In genomic region chr1:47759581-47760247, GRCh38 we compare ENCODE assay signal across 11 cellular contexts.
"Had no signal": no experiment of that assay in that cellular context is flagged by ENCODE, and none has a peak within 500 bp of the region (broad histone marks: within the 10 kb centered on the region; RNA-seq: fewer than 3 reads in every experiment).

No MANE protein-coding gene starts in this region.

- H3K4me3 Mint-ChIP-seq: activated naive CD8-positive, alpha-beta T cell; naive thymus-derived CD4-positive, alpha-beta T cell; stimulated activated naive B cell treated with anti-CD40 and anti-IgM and Interleukin-4, amounts not matched to agents 10 μg/mL and 1 μg/mL and 100 μg/mL, for 72 hours had no signal

- H3K27ac Mint-ChIP-seq: activated naive CD8-positive, alpha-beta T cell; naive thymus-derived CD4-positive, alpha-beta T cell; progenitor cell of endocrine pancreas; stimulated activated naive B cell treated with anti-CD40 and anti-IgM and Interleukin-4, amounts not matched to agents 10 μg/mL and 1 μg/mL and 100 μg/mL, for 72 hours had no signal

- H3K9me3 Mint-ChIP-seq: naive thymus-derived CD4-positive, alpha-beta T cell; stimulated activated naive B cell treated with anti-CD40 and anti-IgM and Interleukin-4, amounts not matched to agents 10 μg/mL and 1 μg/mL and 100 μg/mL, for 72 hours had no signal

- DNase-seq: cortex of kidney; erythroblast; hypothalamus; left cardiac atrium; naive thymus-derived CD4-positive, alpha-beta T cell; right cardiac atrium; small intestine; stimulated activated naive B cell treated with anti-CD40 and anti-IgM and Interleukin-4, amounts not matched to agents 10 μg/mL and 1 μg/mL and 100 μg/mL, for 72 hours had no signal

- H3K36me3 Mint-ChIP-seq: activated naive CD8-positive, alpha-beta T cell; naive thymus-derived CD4-positive, alpha-beta T cell; stimulated activated naive B cell treated with anti-CD40 and anti-IgM and Interleukin-4, amounts not matched to agents 10 μg/mL and 1 μg/mL and 100 μg/mL, for 72 hours had no signal

- H3K4me1 Mint-ChIP-seq: naive thymus-derived CD4-positive, alpha-beta T cell; stimulated activated naive B cell treated with anti-CD40 and anti-IgM and Interleukin-4, amounts not matched to agents 10 μg/mL and 1 μg/mL and 100 μg/mL, for 72 hours had no signal

- ATAC-seq: activated CD4-positive, CD25-positive, alpha-beta regulatory T cell treated with anti-CD3 and anti-CD28 coated beads, Interleukin-2, amount 50 U/mL, for 24 hours; left cardiac atrium; naive thymus-derived CD4-positive, alpha-beta T cell; right cardiac atrium; stimulated activated naive B cell treated with anti-CD40 and anti-IgM and Interleukin-4, amounts not matched to agents 10 μg/mL and 1 μg/mL and 100 μg/mL, for 72 hours had no signal
